In genomic region chr22:37659897-37660708, GRCh38 we compare ENCODE assay signal across 1 cellular context.
TF ChIP-seq lines count a peak whose summit lies in the region.

No MANE protein-coding gene starts in this region.

TF ChIP-seq in GM12878, 131 proteins besides CTCF, POLR2A, EP300 and RAD21:
- TF ChIP-seq SRF (IDR thresholded peaks at IDR 0.05; ENCODE audit: low read depth in 2 of 2, low read length in 2 of 2) (no peak), SMARCA5 (IDR thresholded peaks at IDR 0.05) (peak; percentile 23; the same call in 1 of the 2 replicates), PBX3 (IDR thresholded peaks at IDR 0.05; ENCODE audit: insufficient replicate concordance, low read depth, low read length) (no peak), DPF2 (IDR thresholded peaks at IDR 0.05) (peak; percentile 78; the same call in 1 of the 2 replicates), SPI1 (IDR thresholded peaks at IDR 0.05; ENCODE audit: borderline replicate concordance, insufficient read depth, low read depth, low read length) (peak; percentile 51; the same call in 1 of the 2 replicates), FOXM1 (IDR thresholded peaks at IDR 0.05; ENCODE audit: low read depth, low read length) (no peak), NR2F1 (conservative IDR thresholded peaks at IDR 0.05) (peak; percentile 36; the same call in 1 of the 2 replicates)
